In the genomic region with DNA sequence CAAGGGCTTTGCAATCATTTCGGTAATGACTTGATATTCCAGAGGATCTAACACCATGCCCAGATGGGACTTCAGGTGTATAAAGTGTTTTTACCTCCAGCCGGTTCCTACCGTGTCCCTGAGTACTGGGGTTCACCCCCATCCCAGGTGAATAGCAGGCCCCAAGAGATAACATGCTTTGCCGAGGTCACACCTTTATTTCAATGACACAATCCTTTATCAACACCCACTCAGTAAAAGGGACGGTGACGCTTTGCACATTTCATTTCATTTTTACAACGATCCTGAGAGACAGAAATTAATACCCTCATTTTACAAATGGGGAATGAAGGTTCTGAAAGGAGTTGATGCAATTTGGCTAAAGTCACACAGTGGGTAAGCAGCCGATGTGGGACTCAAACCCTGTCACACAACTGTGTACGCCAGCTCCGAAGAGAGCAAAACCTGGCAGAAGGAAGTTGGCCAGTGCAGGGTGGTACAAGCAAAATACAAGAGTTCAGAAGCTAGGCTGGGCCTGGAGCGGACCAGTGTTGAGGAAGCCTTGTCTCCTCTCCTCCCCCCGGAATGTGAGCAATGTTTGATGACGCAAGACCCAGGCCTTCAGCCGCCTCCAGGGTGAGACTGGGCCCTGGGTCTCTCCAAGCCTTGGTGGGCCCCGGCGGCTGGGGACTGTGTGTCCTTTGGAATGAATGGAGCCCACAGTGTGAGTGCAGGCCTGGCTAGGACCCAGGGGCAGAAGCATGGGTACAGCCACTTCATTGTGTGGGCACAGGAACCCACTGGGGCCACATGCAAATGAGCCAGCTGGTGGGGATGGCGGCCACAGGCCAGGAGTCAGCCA, we compare ENCODE assay signal across 1 cellular context.
TF ChIP-seq lines count a peak whose summit lies in the region.

No MANE protein-coding gene starts in this region.

TF ChIP-seq in K562, 482 proteins besides CTCF, POLR2A, EP300 and RAD21 (continued from another document):
- no peak for TF ChIP-seq MYBL2 (IDR thresholded peaks at IDR 0.05; ENCODE audit: low read depth)
- TF ChIP-seq MYBL2 (CRISPR knock-in tag; IDR thresholded peaks at IDR 0.05; ENCODE audit: borderline replicate concordance): no peak
- TF ChIP-seq, protein P1, sequence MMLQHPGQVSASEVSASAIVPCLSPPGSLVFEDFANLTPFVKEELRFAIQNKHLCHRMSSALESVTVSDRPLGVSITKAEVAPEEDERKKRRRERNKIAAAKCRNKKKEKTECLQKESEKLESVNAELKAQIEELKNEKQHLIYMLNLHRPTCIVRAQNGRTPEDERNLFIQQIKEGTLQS (IDR thresholded peaks at IDR 0.05): peak; percentile 85
- TF ChIP-seq, protein P1 (CRISPR knock-in tag; conservative IDR thresholded peaks at IDR 0.05): no peak
- TF ChIP-seq CEBPG (CRISPR knock-in tag; IDR thresholded peaks at IDR 0.05): peak; percentile 66; the same call in 1 of the 2 replicates
- TF ChIP-seq CEBPG (tag; conservative IDR thresholded peaks at IDR 0.05 in 1 of 2, IDR thresholded peaks at IDR 0.05 in 1 of 2): peak; percentile 36 to 74; a peak in 3 of 4 replicates
- no peak for TF ChIP-seq MAFK (IDR thresholded peaks at IDR 0.05; ENCODE audit: low read length)
- TF ChIP-seq, protein P2, sequence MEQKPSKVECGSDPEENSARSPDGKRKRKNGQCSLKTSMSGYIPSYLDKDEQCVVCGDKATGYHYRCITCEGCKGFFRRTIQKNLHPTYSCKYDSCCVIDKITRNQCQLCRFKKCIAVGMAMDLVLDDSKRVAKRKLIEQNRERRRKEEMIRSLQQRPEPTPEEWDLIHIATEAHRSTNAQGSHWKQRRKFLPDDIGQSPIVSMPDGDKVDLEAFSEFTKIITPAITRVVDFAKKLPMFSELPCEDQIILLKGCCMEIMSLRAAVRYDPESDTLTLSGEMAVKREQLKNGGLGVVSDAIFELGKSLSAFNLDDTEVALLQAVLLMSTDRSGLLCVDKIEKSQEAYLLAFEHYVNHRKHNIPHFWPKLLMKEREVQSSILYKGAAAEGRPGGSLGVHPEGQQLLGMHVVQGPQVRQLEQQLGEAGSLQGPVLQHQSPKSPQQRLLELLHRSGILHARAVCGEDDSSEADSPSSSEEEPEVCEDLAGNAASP (IDR thresholded peaks at IDR 0.05): no peak
- TF ChIP-seq TEAD4 (IDR thresholded peaks at IDR 0.05; ENCODE audit: low read length): peak; percentile 39; the same call in 1 of the 2 replicates
- TF ChIP-seq TEAD4 (CRISPR knock-in tag; IDR thresholded peaks at IDR 0.05; ENCODE audit: borderline replicate concordance): no peak
- peak; percentile 74 for TF ChIP-seq CEBPB (tag; IDR thresholded peaks at IDR 0.05)
